Comparison of ENCODE assay signal across 1 cellular context in the genomic region with DNA sequence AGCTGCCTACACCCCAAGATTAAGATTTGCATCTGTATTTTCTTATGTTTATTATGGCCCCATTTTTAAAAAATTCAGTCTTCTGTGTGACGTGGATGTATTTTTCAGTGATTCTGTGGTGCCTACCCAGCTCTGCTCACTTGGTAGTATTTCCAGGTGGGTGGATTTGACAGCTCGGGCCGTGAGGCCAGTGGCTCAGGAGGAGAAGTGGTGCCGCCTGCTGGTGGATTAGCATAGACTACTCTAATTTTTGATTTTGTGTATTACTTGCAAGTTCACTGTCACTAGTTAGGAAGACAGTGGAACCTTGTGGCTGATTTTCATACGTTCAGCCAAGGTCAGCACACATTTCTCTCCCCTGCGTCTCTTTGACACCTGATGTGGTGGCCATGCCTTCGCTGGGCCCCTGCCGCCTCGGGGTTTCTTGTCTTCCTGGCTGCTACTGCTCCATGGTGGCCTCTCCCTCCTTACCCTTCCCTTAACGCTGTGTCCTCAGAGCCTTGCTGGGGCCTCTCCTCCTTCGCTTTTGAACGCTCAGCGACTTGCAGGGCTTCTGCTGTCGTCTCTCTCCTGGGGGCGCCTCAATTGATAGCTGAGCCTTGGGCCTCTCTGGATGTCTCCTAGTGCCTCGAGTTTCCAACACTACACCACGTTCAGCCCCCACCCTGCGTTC.
TF ChIP-seq lines count a peak whose summit lies in the region.

No MANE protein-coding gene starts in this region.

TF ChIP-seq in IMR-90, 13 proteins besides CTCF, POLR2A, EP300 and RAD21 (continued from another document):
- TF ChIP-seq ELK1 (IDR thresholded peaks at IDR 0.05; ENCODE audit: borderline replicate concordance, low read depth, low read length): no peak
- TF ChIP-seq RFX5 (IDR thresholded peaks at IDR 0.05; ENCODE audit: low read depth, low read length): no peak
- TF ChIP-seq MXI1 (IDR thresholded peaks at IDR 0.05; ENCODE audit: borderline replicate concordance, low read depth, low read length): peak; percentile 100
